In the genomic region with DNA sequence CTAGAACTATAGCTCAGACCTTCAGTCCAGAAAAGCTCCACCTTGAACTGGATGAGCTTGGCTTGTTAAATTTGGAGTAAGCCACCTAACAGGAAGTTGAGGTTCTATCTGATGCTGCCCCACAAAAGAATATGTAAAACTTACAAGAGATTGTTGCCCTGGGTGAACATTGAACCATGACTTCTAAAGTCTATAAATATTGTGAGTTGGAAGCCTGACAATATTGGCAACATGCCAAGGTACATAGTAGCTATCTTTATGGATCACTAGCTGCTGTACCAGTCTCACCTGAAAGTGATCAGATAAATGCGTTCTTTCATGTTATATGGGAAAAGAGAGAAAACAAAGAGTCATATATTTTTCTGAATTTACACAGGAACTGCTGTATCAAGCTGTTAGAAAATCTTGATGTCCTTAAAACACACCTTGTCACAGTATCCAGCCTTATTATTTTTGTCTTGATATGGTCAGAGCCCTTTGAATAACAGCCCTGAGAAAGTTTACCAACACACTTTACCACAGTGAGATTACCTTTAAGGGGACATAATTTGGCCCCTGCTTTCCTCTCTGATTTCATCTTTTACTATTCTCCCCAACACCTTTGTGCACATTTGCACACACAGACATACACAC, we compare ENCODE assay signal across 12 cellular contexts.
DNase-seq lines count a peak whose midpoint lies in the region; ATAC-seq, FAIRE-seq and TF ChIP-seq lines count a peak whose summit lies in the region.
"Had no signal": no experiment of that assay in that cellular context is flagged by ENCODE, and none has a peak within 500 bp of the region (broad histone marks: within the 10 kb centered on the region; RNA-seq: fewer than 3 reads in every experiment).

No MANE protein-coding gene starts in this region.

- POLR2A ChIA-PET in K562 (lab: Yijun Ruan, JAX), result interaction anchor here (0.6 to 1.2 kb wide), 2 partner anchors 13 to 55 kb away, joined by 4 read pairs; no protein-coding TSS in a partner anchor

- intact Hi-C loops in K562 (cut with micrococcal nuclease), result loop anchor here (2.0 kb wide), 1 partner anchor 218 kb away; the partner anchor contains the start of gene TMEM168

- H3K79me2 ChIP-seq in K562 (ENCODE audit: control insufficient read depth, insufficient read depth, low read length), result no peaks in the 10 kb centered on the region

- H3K9me3 Mint-ChIP-seq in naive B cell, result peaks cover 6 to 19% (median 10%) of the 10 kb centered on the region in 7 donors
- H3K9me3 Mint-ChIP-seq: CD8-positive, alpha-beta memory T cell had no signal

- H3K9ac ChIP-seq in K562 (ENCODE audit: insufficient read depth in 1 of 2, low read depth in 2 of 2, low read length in 2 of 2), result no peak overlapping the region

- CTCF ChIA-PET in K562 (lab: Yijun Ruan, JAX; ENCODE audit: low intra/inter-chr PET ratio), result no interaction called here

- TF ChIP-seq RAD21 in K562 (CRISPR knock-in tag; conservative IDR thresholded peaks at IDR 0.05 in 1 of 2, IDR thresholded peaks at IDR 0.05 in 1 of 2), result peak in 1 of 2 experiments; percentile 21; a peak in 2 of 4 replicates

- peaks cover 8 to 10% of the 10 kb centered on the region in 2 donors for H3K36me3 Mint-ChIP-seq in naive B cell
- H3K36me3 Mint-ChIP-seq: CD8-positive, alpha-beta memory T cell had no signal

- no peak for FAIRE-seq in K562 (lab: Jason Lieb, UNC)

- in situ Hi-C loops in K562 (cut with MboI), result no loop called here

- peaks cover 17 to 18% (median 18%) of the 10 kb centered on the region in 3 donors for H3K4me1 Mint-ChIP-seq in naive B cell

- H3K9me3 ChIP-seq in K562 (replicated peaks; ENCODE audit: control insufficient read depth, insufficient read depth, low read depth, low read length) (no peaks in the 10 kb centered on the region; the same call in none of the 2 replicates), tibial nerve (no peaks in the 10 kb centered on the region)

- H4K20me1 ChIP-seq in K562 (replicated peaks; ENCODE audit: control insufficient read depth, insufficient read depth, low read length), result no peaks in the 10 kb centered on the region

- H3K27ac Mint-ChIP-seq in naive B cell, result peak overlapping the region in 1 of 6 donors; percentile 10
- H3K27ac Mint-ChIP-seq: activated CD4-positive, alpha-beta T cell treated with anti-CD3 and anti-CD28 coated beads, Interleukin-2, amount 10 ng/mL, durations not matched to agents 7 days and 5 days; CD8-positive, alpha-beta memory T cell had no signal

- TF ChIP-seq EP300 in K562 (IDR thresholded peaks at IDR 0.05; ENCODE audit: low read length), result no peak
- no peak for TF ChIP-seq EP300 in tibial nerve (IDR thresholded peaks at IDR 0.05)

- H3K9me1 ChIP-seq in K562 (ENCODE audit: control insufficient read depth, insufficient read depth, low read length), result no peaks in the 10 kb centered on the region

- H3K27ac ChIP-seq in K562 (ENCODE audit: extremely low read depth, low read depth, low read length), result peak overlapping the region; percentile 5; the same call in 1 of the 3 replicates
- no peak overlapping the region for H3K27ac ChIP-seq in tibial nerve

- H2AFZ ChIP-seq in K562 (ENCODE audit: low read depth, low read length), result no peak overlapping the region

- BruUV-seq in K562 (replicated peaks; lab: Mats Ljungman, UMichigan), result no TSS peak

- H3K4me1 ChIP-seq in K562 (replicated peaks in 1 of 2; ENCODE audit: control insufficient read depth in 2 of 2, insufficient read depth in 2 of 2, low read length in 2 of 2) (peaks cover 4 to 29% of the 10 kb centered on the region in 2 experiments; a peak in 4 of 5 replicates), tibial nerve (no peaks in the 10 kb centered on the region)

- H3K27me3 ChIP-seq in K562 (ENCODE audit: control insufficient read depth in 2 of 2, insufficient read depth in 2 of 2, low read length in 2 of 2) (no peaks in the 10 kb centered on the region), tibial nerve (no peaks in the 10 kb centered on the region)

- no peak for ATAC-seq in K562
- peak; percentile 57 to 63 for ATAC-seq in naive B cell (ENCODE audit: low read depth in 2 of 2)
- no peak for ATAC-seq in GM19455 (IDR thresholded peaks at IDR 0.05; ENCODE audit: unreplicated experiment)

- TF ChIP-seq POLR2A in K562 (conservative IDR thresholded peaks at IDR 0.05) (no peak), tibial nerve (IDR thresholded peaks at IDR 0.05) (no peak)

- peak overlapping the region in 2 of 8 donors; percentile 4 for H3K4me3 Mint-ChIP-seq in naive B cell
- H3K4me3 Mint-ChIP-seq: activated CD4-positive, alpha-beta T cell treated with anti-CD3 and anti-CD28 coated beads, Interleukin-2, amount 10 ng/mL, durations not matched to agents 7 days and 5 days; CD8-positive, alpha-beta memory T cell had no signal

- H3K27me3 Mint-ChIP-seq in naive B cell, result peaks cover 0 to 5% (median 4%) of the 10 kb centered on the region in 3 donors

- H3K4me2 ChIP-seq in K562 (ENCODE audit: insufficient read depth, low read length), result no peak overlapping the region

- no peak overlapping the region for H3K4me3 ChIP-seq in K562
- H3K4me3 ChIP-seq in tibial nerve, result no peak overlapping the region
- H3K4me3 ChIP-seq: skin epidermis had no signal

- WGBS in K562 (ENCODE audit: insufficient coverage, low coverage, missing lambda C conversion rate), result 4% methylated on average over 1 of the region's 1 CpG
- WGBS in tibial nerve, 2 donors, result 61 to 78% methylated on average over 1 of the region's 1 CpG

- no peaks in the 10 kb centered on the region for H3K36me3 ChIP-seq in K562 (ENCODE audit: control insufficient read depth, insufficient read depth, low read length)
- H3K36me3 ChIP-seq in tibial nerve, result no peaks in the 10 kb centered on the region

- TF ChIP-seq CTCF in K562 (IDR thresholded peaks at IDR 0.05 in 2 of 3, conservative IDR thresholded peaks at IDR 0.05 in 1 of 3; ENCODE audit: insufficient read depth in 2 of 3, low read depth in 1 of 3, low read length in 3 of 3) (no peak), tibial nerve (IDR thresholded peaks at IDR 0.05) (no peak)

- peak; percentile 92 for DNase-seq in DMS53 (lab: John Stamatoyannopoulos, UW)
- DNase-seq in NCI-H1105 treated with DMSO at 0.1 percent for 48 hours (lab: John Stamatoyannopoulos, UW), result peak; percentile 77
- DNase-seq in K562 (ENCODE audit: extremely low read depth in 1 of 4, low spot score in 3 of 4), result peak in 1 of 4 experiments; percentile 44
- no peak for DNase-seq in naive B cell
- no peak for DNase-seq in tibial nerve (ENCODE audit: low spot score in 2 of 2)
- DNase-seq in NCI-H2227 (lab: John Stamatoyannopoulos, UW; ENCODE audit: unreplicated experiment), result no peak
- DNase-seq in NCI-H1694 (lab: John Stamatoyannopoulos, UW), result no peak
- DNase-seq: activated CD4-positive, alpha-beta T cell treated with anti-CD3 and anti-CD28 coated beads, Interleukin-2, amount 10 ng/mL, durations not matched to agents 7 days and 5 days; MM.1S had no signal

TF ChIP-seq in K562, 482 proteins besides CTCF, POLR2A, EP300 and RAD21 (continues in another document):
- TF ChIP-seq, protein P1, sequence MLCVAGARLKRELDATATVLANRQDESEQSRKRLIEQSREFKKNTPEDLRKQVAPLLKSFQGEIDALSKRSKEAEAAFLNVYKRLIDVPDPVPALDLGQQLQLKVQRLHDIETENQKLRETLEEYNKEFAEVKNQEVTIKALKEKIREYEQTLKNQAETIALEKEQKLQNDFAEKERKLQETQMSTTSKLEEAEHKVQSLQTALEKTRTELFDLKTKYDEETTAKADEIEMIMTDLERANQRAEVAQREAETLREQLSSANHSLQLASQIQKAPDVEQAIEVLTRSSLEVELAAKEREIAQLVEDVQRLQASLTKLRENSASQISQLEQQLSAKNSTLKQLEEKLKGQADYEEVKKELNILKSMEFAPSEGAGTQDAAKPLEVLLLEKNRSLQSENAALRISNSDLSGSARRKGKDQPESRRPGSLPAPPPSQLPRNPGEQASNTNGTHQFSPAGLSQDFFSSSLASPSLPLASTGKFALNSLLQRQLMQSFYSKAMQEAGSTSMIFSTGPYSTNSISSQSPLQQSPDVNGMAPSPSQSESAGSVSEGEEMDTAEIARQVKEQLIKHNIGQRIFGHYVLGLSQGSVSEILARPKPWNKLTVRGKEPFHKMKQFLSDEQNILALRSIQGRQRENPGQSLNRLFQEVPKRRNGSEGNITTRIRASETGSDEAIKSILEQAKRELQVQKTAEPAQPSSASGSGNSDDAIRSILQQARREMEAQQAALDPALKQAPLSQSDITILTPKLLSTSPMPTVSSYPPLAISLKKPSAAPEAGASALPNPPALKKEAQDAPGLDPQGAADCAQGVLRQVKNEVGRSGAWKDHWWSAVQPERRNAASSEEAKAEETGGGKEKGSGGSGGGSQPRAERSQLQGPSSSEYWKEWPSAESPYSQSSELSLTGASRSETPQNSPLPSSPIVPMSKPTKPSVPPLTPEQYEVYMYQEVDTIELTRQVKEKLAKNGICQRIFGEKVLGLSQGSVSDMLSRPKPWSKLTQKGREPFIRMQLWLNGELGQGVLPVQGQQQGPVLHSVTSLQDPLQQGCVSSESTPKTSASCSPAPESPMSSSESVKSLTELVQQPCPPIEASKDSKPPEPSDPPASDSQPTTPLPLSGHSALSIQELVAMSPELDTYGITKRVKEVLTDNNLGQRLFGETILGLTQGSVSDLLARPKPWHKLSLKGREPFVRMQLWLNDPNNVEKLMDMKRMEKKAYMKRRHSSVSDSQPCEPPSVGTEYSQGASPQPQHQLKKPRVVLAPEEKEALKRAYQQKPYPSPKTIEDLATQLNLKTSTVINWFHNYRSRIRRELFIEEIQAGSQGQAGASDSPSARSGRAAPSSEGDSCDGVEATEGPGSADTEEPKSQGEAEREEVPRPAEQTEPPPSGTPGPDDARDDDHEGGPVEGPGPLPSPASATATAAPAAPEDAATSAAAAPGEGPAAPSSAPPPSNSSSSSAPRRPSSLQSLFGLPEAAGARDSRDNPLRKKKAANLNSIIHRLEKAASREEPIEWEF (CRISPR knock-in tag; IDR thresholded peaks at IDR 0.05), result 0 out of 2 replicates have a peak, but pooled peaks have one; percentile 1
- TF ChIP-seq GABPA (tag; conservative IDR thresholded peaks at IDR 0.05; ENCODE audit: low read depth) (0 out of 2 replicates have a peak, but pooled peaks have one; percentile 4), NFIX (CRISPR knock-in tag; IDR thresholded peaks at IDR 0.05; ENCODE audit: low read depth) (peak; percentile 99), ZEB2 (IDR thresholded peaks at IDR 0.05) (peak; percentile 28; the same call in 1 of the 2 replicates)
- TF ChIP-seq, protein P2, sequence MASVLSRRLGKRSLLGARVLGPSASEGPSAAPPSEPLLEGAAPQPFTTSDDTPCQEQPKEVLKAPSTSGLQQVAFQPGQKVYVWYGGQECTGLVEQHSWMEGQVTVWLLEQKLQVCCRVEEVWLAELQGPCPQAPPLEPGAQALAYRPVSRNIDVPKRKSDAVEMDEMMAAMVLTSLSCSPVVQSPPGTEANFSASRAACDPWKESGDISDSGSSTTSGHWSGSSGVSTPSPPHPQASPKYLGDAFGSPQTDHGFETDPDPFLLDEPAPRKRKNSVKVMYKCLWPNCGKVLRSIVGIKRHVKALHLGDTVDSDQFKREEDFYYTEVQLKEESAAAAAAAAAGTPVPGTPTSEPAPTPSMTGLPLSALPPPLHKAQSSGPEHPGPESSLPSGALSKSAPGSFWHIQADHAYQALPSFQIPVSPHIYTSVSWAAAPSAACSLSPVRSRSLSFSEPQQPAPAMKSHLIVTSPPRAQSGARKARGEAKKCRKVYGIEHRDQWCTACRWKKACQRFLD (CRISPR knock-in tag; IDR thresholded peaks at IDR 0.05), result no peak

Comparison
In these comparisons a context has a peak if more than half of its experiments do, and no peak if none do; other contexts are left out.
1. DNase-seq: peak in DMS53 (single experiment) and NCI-H1105 treated with DMSO at 0.1 percent for 48 hours (single experiment); none in naive B cell (single experiment), tibial nerve (0 of 2), NCI-H2227 (single experiment) and NCI-H1694 (single experiment).
2. ATAC-seq: peak in naive B cell (2 of 2); none in K562 (single experiment) and GM19455 (single experiment).